ENCODE assay signal across 2 cellular contexts in genomic region chr1:201253906-201254624, GRCh38.
TF ChIP-seq lines count a peak whose summit lies in the region.

No MANE protein-coding gene starts in this region.

TF ChIP-seq in HCT116, 20 proteins besides CTCF, POLR2A, EP300 and RAD21:
- TF ChIP-seq POLR2AphosphoS5 (IDR thresholded peaks at IDR 0.05; ENCODE audit: low read depth, low read length) (no peak), EGR1 (IDR thresholded peaks at IDR 0.05; ENCODE audit: low read depth) (no peak), ZFX (IDR thresholded peaks at IDR 0.05) (no peak), YY1 (IDR thresholded peaks at IDR 0.05; ENCODE audit: extremely low read depth, insufficient replicate concordance, low read depth, low read length) (no peak), EZH2phosphoT487 (IDR thresholded peaks at IDR 0.05; ENCODE audit: borderline replicate concordance) (no peak), TCF7L2 (IDR thresholded peaks at IDR 0.05; ENCODE audit: borderline replicate concordance, extremely low read depth, insufficient read depth, insufficient read length) (no peak), CEBPB (IDR thresholded peaks at IDR 0.05; ENCODE audit: low read depth) (no peak), REST (IDR thresholded peaks at IDR 0.05; ENCODE audit: low read depth) (no peak), CBX3 (IDR thresholded peaks at IDR 0.05; ENCODE audit: low read depth) (no peak), SRF (IDR thresholded peaks at IDR 0.05; ENCODE audit: low read depth) (no peak)
- TF ChIP-seq, protein P1, sequence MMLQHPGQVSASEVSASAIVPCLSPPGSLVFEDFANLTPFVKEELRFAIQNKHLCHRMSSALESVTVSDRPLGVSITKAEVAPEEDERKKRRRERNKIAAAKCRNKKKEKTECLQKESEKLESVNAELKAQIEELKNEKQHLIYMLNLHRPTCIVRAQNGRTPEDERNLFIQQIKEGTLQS (IDR thresholded peaks at IDR 0.05): no peak

TF ChIP-seq in K562, 482 proteins besides CTCF, POLR2A, EP300 and RAD21:
- no peak for TF ChIP-seq NFIX (CRISPR knock-in tag; IDR thresholded peaks at IDR 0.05; ENCODE audit: low read depth)
- no peak for TF ChIP-seq TFAP4 (CRISPR knock-in tag; IDR thresholded peaks at IDR 0.05; ENCODE audit: borderline replicate concordance)
- TF ChIP-seq BRD9 (IDR thresholded peaks at IDR 0.05; ENCODE audit: low read depth, partially characterized antibody): no peak
- TF ChIP-seq ZNF311 (CRISPR knock-in tag; IDR thresholded peaks at IDR 0.05): no peak
- TF ChIP-seq, protein P2, sequence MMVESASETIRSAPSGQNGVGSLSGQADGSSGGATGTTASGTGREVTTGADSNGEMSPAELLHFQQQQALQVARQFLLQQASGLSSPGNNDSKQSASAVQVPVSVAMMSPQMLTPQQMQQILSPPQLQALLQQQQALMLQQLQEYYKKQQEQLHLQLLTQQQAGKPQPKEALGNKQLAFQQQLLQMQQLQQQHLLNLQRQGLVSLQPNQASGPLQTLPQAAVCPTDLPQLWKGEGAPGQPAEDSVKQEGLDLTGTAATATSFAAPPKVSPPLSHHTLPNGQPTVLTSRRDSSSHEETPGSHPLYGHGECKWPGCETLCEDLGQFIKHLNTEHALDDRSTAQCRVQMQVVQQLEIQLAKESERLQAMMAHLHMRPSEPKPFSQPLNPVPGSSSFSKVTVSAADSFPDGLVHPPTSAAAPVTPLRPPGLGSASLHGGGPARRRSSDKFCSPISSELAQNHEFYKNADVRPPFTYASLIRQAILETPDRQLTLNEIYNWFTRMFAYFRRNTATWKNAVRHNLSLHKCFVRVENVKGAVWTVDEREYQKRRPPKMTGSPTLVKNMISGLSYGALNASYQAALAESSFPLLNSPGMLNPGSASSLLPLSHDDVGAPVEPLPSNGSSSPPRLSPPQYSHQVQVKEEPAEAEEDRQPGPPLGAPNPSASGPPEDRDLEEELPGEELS (CRISPR knock-in tag; IDR thresholded peaks at IDR 0.05; ENCODE audit: borderline replicate concordance): no peak
- TF ChIP-seq, protein P3, sequence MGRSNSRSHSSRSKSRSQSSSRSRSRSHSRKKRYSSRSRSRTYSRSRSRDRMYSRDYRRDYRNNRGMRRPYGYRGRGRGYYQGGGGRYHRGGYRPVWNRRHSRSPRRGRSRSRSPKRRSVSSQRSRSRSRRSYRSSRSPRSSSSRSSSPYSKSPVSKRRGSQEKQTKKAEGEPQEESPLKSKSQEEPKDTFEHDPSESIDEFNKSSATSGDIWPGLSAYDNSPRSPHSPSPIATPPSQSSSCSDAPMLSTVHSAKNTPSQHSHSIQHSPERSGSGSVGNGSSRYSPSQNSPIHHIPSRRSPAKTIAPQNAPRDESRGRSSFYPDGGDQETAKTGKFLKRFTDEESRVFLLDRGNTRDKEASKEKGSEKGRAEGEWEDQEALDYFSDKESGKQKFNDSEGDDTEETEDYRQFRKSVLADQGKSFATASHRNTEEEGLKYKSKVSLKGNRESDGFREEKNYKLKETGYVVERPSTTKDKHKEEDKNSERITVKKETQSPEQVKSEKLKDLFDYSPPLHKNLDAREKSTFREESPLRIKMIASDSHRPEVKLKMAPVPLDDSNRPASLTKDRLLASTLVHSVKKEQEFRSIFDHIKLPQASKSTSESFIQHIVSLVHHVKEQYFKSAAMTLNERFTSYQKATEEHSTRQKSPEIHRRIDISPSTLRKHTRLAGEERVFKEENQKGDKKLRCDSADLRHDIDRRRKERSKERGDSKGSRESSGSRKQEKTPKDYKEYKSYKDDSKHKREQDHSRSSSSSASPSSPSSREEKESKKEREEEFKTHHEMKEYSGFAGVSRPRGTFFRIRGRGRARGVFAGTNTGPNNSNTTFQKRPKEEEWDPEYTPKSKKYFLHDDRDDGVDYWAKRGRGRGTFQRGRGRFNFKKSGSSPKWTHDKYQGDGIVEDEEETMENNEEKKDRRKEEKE (IDR thresholded peaks at IDR 0.05; ENCODE audit: borderline replicate concordance in 1 of 2, control insufficient read depth in 1 of 2, low read depth in 2 of 2, low read length in 1 of 2): no peak
- TF ChIP-seq TAF1 (IDR thresholded peaks at IDR 0.05; ENCODE audit: control insufficient read depth, extremely low read depth, insufficient read depth, low read length, severe bottlenecking): no peak
- no peak for TF ChIP-seq MYC (IDR thresholded peaks at IDR 0.05; ENCODE audit: low read depth, low read length)
- TF ChIP-seq MYC (CRISPR knock-in tag; IDR thresholded peaks at IDR 0.05; ENCODE audit: borderline replicate concordance, low read depth): no peak
TF ChIP-seq in K562: peak in this region for 0.
